ENCODE assay signal across 1 cellular context in genomic region chr7:104979167-104979841, GRCh38.
TF ChIP-seq lines count a peak whose summit lies in the region.

No MANE protein-coding gene starts in this region.

TF ChIP-seq in HEK293, 187 proteins besides CTCF, POLR2A, EP300 and RAD21 (continued from another document and continues in another):
- no peak for TF ChIP-seq ZBTB26 (tag by site-specific recombination; optimal IDR thresholded peaks at IDR 0.05)
- no peak for TF ChIP-seq ZNF280D (tag by site-specific recombination; IDR thresholded peaks at IDR 0.05)
- TF ChIP-seq ZNF274 (IDR thresholded peaks at IDR 0.05; ENCODE audit: low read length), result no peak
- TF ChIP-seq ZNF274 (tag by site-specific recombination; IDR thresholded peaks at IDR 0.05; ENCODE audit: borderline replicate concordance), result no peak
- no peak for TF ChIP-seq ZBTB7A (tag by site-specific recombination; IDR thresholded peaks at IDR 0.05; ENCODE audit: low read depth)
- TF ChIP-seq ZNF600 (tag by site-specific recombination; IDR thresholded peaks at IDR 0.05), result no peak
- TF ChIP-seq INSM2 (tag by site-specific recombination; IDR thresholded peaks at IDR 0.05), result no peak
- TF ChIP-seq ZNF561 (tag by site-specific recombination; IDR thresholded peaks at IDR 0.05; ENCODE audit: borderline replicate concordance), result no peak
- TF ChIP-seq SP3 (tag by site-specific recombination; IDR thresholded peaks at IDR 0.05), result no peak
- no peak for TF ChIP-seq ZSCAN30 (tag by site-specific recombination; IDR thresholded peaks at IDR 0.05)
- TF ChIP-seq HOXC10 (CRISPR knock-in tag; IDR thresholded peaks at IDR 0.05), result no peak
- no peak for TF ChIP-seq ZNF23 (tag by site-specific recombination; IDR thresholded peaks at IDR 0.05; ENCODE audit: borderline replicate concordance)
- no peak for TF ChIP-seq ZNF701 (tag by site-specific recombination; IDR thresholded peaks at IDR 0.05)
- no peak for TF ChIP-seq ZNF10 (tag by site-specific recombination; IDR thresholded peaks at IDR 0.05)
- 0 out of 2 replicates have a peak, but pooled peaks have one; percentile 21 for TF ChIP-seq PRDM6 (tag by site-specific recombination; IDR thresholded peaks at IDR 0.05)
- no peak for TF ChIP-seq ZNF398 (tag by site-specific recombination; IDR thresholded peaks at IDR 0.05)
- TF ChIP-seq, protein P1, sequence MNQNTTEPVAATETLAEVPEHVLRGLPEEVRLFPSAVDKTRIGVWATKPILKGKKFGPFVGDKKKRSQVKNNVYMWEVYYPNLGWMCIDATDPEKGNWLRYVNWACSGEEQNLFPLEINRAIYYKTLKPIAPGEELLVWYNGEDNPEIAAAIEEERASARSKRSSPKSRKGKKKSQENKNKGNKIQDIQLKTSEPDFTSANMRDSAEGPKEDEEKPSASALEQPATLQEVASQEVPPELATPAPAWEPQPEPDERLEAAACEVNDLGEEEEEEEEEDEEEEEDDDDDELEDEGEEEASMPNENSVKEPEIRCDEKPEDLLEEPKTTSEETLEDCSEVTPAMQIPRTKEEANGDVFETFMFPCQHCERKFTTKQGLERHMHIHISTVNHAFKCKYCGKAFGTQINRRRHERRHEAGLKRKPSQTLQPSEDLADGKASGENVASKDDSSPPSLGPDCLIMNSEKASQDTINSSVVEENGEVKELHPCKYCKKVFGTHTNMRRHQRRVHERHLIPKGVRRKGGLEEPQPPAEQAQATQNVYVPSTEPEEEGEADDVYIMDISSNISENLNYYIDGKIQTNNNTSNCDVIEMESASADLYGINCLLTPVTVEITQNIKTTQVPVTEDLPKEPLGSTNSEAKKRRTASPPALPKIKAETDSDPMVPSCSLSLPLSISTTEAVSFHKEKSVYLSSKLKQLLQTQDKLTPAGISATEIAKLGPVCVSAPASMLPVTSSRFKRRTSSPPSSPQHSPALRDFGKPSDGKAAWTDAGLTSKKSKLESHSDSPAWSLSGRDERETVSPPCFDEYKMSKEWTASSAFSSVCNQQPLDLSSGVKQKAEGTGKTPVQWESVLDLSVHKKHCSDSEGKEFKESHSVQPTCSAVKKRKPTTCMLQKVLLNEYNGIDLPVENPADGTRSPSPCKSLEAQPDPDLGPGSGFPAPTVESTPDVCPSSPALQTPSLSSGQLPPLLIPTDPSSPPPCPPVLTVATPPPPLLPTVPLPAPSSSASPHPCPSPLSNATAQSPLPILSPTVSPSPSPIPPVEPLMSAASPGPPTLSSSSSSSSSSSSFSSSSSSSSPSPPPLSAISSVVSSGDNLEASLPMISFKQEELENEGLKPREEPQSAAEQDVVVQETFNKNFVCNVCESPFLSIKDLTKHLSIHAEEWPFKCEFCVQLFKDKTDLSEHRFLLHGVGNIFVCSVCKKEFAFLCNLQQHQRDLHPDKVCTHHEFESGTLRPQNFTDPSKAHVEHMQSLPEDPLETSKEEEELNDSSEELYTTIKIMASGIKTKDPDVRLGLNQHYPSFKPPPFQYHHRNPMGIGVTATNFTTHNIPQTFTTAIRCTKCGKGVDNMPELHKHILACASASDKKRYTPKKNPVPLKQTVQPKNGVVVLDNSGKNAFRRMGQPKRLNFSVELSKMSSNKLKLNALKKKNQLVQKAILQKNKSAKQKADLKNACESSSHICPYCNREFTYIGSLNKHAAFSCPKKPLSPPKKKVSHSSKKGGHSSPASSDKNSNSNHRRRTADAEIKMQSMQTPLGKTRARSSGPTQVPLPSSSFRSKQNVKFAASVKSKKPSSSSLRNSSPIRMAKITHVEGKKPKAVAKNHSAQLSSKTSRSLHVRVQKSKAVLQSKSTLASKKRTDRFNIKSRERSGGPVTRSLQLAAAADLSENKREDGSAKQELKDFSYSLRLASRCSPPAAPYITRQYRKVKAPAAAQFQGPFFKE (tag by site-specific recombination; IDR thresholded peaks at IDR 0.05; ENCODE audit: borderline replicate concordance), result no peak
- no peak for TF ChIP-seq ZNF704 (tag by site-specific recombination; IDR thresholded peaks at IDR 0.05)
- no peak for TF ChIP-seq KLF16 (tag by site-specific recombination; IDR thresholded peaks at IDR 0.05)
- TF ChIP-seq, protein P2, sequence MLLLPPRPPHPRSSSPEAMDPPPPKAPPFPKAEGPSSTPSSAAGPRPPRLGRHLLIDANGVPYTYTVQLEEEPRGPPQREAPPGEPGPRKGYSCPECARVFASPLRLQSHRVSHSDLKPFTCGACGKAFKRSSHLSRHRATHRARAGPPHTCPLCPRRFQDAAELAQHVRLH (tag by site-specific recombination; IDR thresholded peaks at IDR 0.05), result peak; percentile 68; the same call in 1 of the 2 replicates
- peak; percentile 71 for TF ChIP-seq WT1 (tag by site-specific recombination; IDR thresholded peaks at IDR 0.05)
- TF ChIP-seq REPIN1 (tag by site-specific recombination; IDR thresholded peaks at IDR 0.05; ENCODE audit: low read depth), result no peak
- no peak for TF ChIP-seq BCL11A (tag by site-specific recombination; IDR thresholded peaks at IDR 0.05; ENCODE audit: low read depth)
- no peak for TF ChIP-seq ZNF664 (tag by site-specific recombination; IDR thresholded peaks at IDR 0.05)
- no peak for TF ChIP-seq TRIM28 (IDR thresholded peaks at IDR 0.05; ENCODE audit: borderline replicate concordance, low read length)
- no peak for TF ChIP-seq PRDM1 (tag by site-specific recombination; IDR thresholded peaks at IDR 0.05)
- TF ChIP-seq GLIS2 (tag by site-specific recombination; IDR thresholded peaks at IDR 0.05), result peak; percentile 41
- TF ChIP-seq ZNF792 (tag by site-specific recombination; IDR thresholded peaks at IDR 0.05), result no peak
- TF ChIP-seq, protein P3, sequence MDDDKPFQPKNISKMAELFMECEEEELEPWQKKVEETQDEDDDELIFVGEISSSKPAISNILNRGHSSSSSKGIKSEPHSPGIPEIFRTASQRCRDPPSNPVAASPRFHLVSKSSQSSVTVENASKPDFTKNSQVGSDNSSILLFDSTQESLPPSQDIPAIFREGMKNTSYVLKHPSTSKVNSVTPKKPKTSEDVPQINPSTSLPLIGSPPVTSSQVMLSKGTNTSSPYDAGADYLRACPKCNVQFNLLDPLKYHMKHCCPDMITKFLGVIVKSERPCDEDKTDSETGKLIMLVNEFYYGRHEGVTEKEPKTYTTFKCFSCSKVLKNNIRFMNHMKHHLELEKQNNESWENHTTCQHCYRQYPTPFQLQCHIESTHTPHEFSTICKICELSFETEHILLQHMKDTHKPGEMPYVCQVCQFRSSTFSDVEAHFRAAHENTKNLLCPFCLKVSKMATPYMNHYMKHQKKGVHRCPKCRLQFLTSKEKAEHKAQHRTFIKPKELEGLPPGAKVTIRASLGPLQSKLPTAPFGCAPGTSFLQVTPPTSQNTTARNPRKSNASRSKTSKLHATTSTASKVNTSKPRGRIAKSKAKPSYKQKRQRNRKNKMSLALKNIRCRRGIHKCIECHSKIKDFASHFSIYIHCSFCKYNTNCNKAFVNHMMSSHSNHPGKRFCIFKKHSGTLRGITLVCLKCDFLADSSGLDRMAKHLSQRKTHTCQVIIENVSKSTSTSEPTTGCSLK (tag by site-specific recombination; IDR thresholded peaks at IDR 0.05), result no peak
- peak; percentile 99 for TF ChIP-seq GLIS1 (tag by site-specific recombination; IDR thresholded peaks at IDR 0.05)
- TF ChIP-seq ZNF768 (tag by site-specific recombination; IDR thresholded peaks at IDR 0.05), result no peak
- no peak for TF ChIP-seq ZNF112 (tag by site-specific recombination; IDR thresholded peaks at IDR 0.05)
- TF ChIP-seq ZNF169 (tag by site-specific recombination; IDR thresholded peaks at IDR 0.05), result no peak
- TF ChIP-seq, protein P4, sequence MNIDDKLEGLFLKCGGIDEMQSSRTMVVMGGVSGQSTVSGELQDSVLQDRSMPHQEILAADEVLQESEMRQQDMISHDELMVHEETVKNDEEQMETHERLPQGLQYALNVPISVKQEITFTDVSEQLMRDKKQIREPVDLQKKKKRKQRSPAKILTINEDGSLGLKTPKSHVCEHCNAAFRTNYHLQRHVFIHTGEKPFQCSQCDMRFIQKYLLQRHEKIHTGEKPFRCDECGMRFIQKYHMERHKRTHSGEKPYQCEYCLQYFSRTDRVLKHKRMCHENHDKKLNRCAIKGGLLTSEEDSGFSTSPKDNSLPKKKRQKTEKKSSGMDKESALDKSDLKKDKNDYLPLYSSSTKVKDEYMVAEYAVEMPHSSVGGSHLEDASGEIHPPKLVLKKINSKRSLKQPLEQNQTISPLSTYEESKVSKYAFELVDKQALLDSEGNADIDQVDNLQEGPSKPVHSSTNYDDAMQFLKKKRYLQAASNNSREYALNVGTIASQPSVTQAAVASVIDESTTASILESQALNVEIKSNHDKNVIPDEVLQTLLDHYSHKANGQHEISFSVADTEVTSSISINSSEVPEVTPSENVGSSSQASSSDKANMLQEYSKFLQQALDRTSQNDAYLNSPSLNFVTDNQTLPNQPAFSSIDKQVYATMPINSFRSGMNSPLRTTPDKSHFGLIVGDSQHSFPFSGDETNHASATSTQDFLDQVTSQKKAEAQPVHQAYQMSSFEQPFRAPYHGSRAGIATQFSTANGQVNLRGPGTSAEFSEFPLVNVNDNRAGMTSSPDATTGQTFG (tag by site-specific recombination; IDR thresholded peaks at IDR 0.05; ENCODE audit: borderline replicate concordance), result no peak
- TF ChIP-seq TCF7L2 (IDR thresholded peaks at IDR 0.05; ENCODE audit: borderline replicate concordance, low read depth, low read length), result peak; percentile 47; the same call in 1 of the 2 replicates
- TF ChIP-seq ZNF132 (tag by site-specific recombination; IDR thresholded peaks at IDR 0.05; ENCODE audit: borderline replicate concordance), result no peak
- TF ChIP-seq ZNF433 (tag by site-specific recombination; IDR thresholded peaks at IDR 0.05; ENCODE audit: low read depth), result no peak
